Comparison of ENCODE assay signal across 1 cellular context in the genomic region with DNA sequence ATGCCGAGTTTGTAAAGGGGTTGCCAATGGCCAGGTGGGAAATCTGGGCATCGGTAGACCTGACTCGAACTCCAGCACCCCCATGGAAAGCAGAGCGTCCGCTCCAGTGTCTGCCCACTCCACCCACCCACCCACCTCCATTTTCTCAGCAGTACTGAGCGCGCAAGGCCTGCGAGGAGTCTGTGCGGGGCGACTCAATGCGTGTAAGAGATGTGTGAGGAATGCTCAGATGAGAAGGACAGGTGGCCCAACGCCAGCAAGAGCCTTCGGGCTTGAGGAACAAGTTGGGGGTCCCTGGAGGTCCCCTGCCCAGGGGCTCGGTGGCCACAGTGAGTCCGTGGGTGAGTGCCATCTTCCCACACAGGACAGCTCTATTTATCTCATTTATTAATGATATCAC.
TF ChIP-seq lines count a peak whose summit lies in the region.

No MANE protein-coding gene starts in this region.

TF ChIP-seq in GM12878, 131 proteins besides CTCF, POLR2A, EP300 and RAD21:
- TF ChIP-seq, protein P1, sequence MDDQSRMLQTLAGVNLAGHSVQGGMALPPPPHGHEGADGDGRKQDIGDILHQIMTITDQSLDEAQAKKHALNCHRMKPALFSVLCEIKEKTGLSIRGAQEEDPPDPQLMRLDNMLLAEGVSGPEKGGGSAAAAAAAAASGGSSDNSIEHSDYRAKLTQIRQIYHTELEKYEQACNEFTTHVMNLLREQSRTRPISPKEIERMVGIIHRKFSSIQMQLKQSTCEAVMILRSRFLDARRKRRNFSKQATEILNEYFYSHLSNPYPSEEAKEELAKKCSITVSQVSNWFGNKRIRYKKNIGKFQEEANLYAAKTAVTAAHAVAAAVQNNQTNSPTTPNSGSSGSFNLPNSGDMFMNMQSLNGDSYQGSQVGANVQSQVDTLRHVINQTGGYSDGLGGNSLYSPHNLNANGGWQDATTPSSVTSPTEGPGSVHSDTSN (IDR thresholded peaks at IDR 0.05; ENCODE audit: insufficient replicate concordance, low read depth, low read length): peak; percentile 47
- TF ChIP-seq, protein P2, sequence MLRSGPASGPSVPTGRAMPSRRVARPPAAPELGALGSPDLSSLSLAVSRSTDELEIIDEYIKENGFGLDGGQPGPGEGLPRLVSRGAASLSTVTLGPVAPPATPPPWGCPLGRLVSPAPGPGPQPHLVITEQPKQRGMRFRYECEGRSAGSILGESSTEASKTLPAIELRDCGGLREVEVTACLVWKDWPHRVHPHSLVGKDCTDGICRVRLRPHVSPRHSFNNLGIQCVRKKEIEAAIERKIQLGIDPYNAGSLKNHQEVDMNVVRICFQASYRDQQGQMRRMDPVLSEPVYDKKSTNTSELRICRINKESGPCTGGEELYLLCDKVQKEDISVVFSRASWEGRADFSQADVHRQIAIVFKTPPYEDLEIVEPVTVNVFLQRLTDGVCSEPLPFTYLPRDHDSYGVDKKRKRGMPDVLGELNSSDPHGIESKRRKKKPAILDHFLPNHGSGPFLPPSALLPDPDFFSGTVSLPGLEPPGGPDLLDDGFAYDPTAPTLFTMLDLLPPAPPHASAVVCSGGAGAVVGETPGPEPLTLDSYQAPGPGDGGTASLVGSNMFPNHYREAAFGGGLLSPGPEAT (IDR thresholded peaks at IDR 0.05; ENCODE audit: low read depth): no peak
- TF ChIP-seq, protein P3, sequence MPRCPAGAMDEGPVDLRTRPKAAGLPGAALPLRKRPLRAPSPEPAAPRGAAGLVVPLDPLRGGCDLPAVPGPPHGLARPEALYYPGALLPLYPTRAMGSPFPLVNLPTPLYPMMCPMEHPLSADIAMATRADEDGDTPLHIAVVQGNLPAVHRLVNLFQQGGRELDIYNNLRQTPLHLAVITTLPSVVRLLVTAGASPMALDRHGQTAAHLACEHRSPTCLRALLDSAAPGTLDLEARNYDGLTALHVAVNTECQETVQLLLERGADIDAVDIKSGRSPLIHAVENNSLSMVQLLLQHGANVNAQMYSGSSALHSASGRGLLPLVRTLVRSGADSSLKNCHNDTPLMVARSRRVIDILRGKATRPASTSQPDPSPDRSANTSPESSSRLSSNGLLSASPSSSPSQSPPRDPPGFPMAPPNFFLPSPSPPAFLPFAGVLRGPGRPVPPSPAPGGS (IDR thresholded peaks at IDR 0.05; ENCODE audit: borderline replicate concordance, insufficient read depth, low read depth, low read length, poor library complexity, severe bottlenecking): peak; percentile 80
